20 cellular contexts compared by ENCODE assay signal in the genomic region with DNA sequence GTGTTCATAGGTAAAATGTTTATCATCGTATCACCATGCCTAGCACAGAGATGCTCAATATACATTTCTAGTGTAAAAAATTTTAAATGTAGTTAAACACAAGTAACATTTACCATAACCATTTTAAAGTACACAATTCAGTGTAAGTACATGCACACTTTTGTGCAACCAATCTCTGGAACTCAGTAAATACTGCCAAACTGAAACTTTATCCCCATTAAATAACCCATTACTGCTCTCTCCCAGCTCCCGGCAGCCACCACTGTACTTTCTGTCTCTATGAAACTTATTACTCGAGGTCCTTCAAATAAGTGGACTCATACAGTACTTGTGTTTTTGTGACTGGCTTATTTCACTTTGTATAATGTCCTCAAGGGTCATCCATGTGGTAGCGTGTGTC.
"Had no signal": no experiment of that assay in that cellular context is flagged by ENCODE, and none has a peak within 500 bp of the region (broad histone marks: within the 10 kb centered on the region; RNA-seq: fewer than 3 reads in every experiment).

No MANE protein-coding gene starts in this region.

- H3K27me3 ChIP-seq: adrenal gland, breast epithelium, gastroesophageal sphincter, heart left ventricle, neutrophil, thyroid gland had no signal

- H3K27ac Mint-ChIP-seq: activated T-cell treated with anti-CD3 and anti-CD28 coated beads, Interleukin-2, amount 50 U/mL, for 72 hours; naive thymus-derived CD4-positive, alpha-beta T cell had no signal

- H3K27ac ChIP-seq: adrenal gland, breast epithelium, gastroesophageal sphincter, heart left ventricle, neutrophil, thyroid gland, WERI-Rb-1 had no signal

- H3K4me3 Mint-ChIP-seq: activated T-cell treated with anti-CD3 and anti-CD28 coated beads, Interleukin-2, amount 50 U/mL, for 72 hours; naive thymus-derived CD4-positive, alpha-beta T cell had no signal

- H3K36me3 ChIP-seq: adrenal gland, breast epithelium, gastroesophageal sphincter, heart left ventricle, neutrophil, thyroid gland, WERI-Rb-1 had no signal

- H3K4me3 ChIP-seq: adrenal gland, breast epithelium, gastroesophageal sphincter, heart left ventricle, mucosa of descending colon, thyroid gland had no signal

- H3K9me3 ChIP-seq: adrenal gland, breast epithelium, gastroesophageal sphincter, heart left ventricle, mucosa of descending colon, neutrophil, thyroid gland had no signal

- DNase-seq: activated CD4-positive, alpha-beta T cell treated with anti-CD3 and anti-CD28 coated beads for 1 hour; activated CD4-positive, alpha-beta T cell treated with anti-CD3 and anti-CD28 coated beads, Interleukin-2, amount 50 U/mL, for 4 hours; activated effector memory CD4-positive, alpha-beta T cell treated with anti-CD3 and anti-CD28 coated beads, Interleukin-2, amount 50 U/mL, for 16 hours; activated naive CD4-positive, alpha-beta T cell treated with anti-CD3 and anti-CD28 coated beads, Interleukin-2, amount 50 U/mL, for 16 hours; activated T-cell treated with anti-CD3 and anti-CD28 coated beads, Interleukin-2, amount 50 U/mL, for 72 hours; adrenal gland; cortex of kidney; effector CD4-positive, alpha-beta T cell; heart left ventricle; mesenchymal stem cell; naive thymus-derived CD4-positive, alpha-beta T cell; retina; stimulated activated naive CD4-positive, alpha-beta T cell; T-helper 2 cell; thyroid gland; WERI-Rb-1 had no signal

- ATAC-seq: activated T-cell treated with anti-CD3 and anti-CD28 coated beads, Interleukin-2, amount 50 U/mL, for 72 hours; gastroesophageal sphincter; heart left ventricle; mucosa of descending colon; naive thymus-derived CD4-positive, alpha-beta T cell had no signal

- H3K4me1 ChIP-seq: breast epithelium, gastroesophageal sphincter had no signal
